8 cellular contexts compared by ENCODE assay signal in genomic region chr1:175757381-175758015, GRCh38. TPM values are rescaled to one million over a fixed set of nuclear protein-coding genes. Genes with fewer than 3 reads are reported as not detected.
A peak's percentile ranks its signal among the peaks of the same experiment; 100 is the strongest.
DNase-seq lines count a peak whose midpoint lies in the region; ATAC-seq and TF ChIP-seq lines count a peak whose summit lies in the region.

No MANE protein-coding gene starts in this region.

- H3K27me3 ChIP-seq in brain microvascular endothelial cell (replicated peaks) = no peaks in the 10 kb centered on the region
- no peaks in the 10 kb centered on the region for H3K27me3 ChIP-seq in lung (ENCODE audit: control insufficient read depth, insufficient read depth)

- peak; percentile 95 for ATAC-seq in HG02870 (IDR thresholded peaks at IDR 0.05; ENCODE audit: unreplicated experiment)
- ATAC-seq in lung (ENCODE audit: insufficient read depth, low FRiP score) = no peak

- WGBS in lung, 2 donors = 44 to 48% methylated on average over 15 of the region's 15 CpGs

- H3K4me3 ChIP-seq in brain microvascular endothelial cell (ENCODE audit: low read depth, low read length) (no peak overlapping the region), lung (no peak overlapping the region)

- in situ Hi-C loops in GM13976 (cut with MboI; ENCODE audit: low sequenced_read_pairs, unreplicated experiment) = no loop called here
- in situ Hi-C loops in brain microvascular endothelial cell (cut with HindIII; ENCODE audit: low pct_ligation_motif_present, low sequenced_read_pairs) = no loop called here

- peaks cover 0 to 3% of the 10 kb centered on the region in 2 donors for H3K4me1 ChIP-seq in lung (ENCODE audit: control insufficient read depth in 2 of 2, insufficient read depth in 2 of 2, low read length in 2 of 2)

- H3K27ac ChIP-seq in brain microvascular endothelial cell (no peak overlapping the region), lung (ENCODE audit: low read depth in 1 of 2, low read length in 1 of 2) (no peak overlapping the region)

- peak; percentile 19 for DNase-seq in 8988T
- peak; percentile 70 for DNase-seq in GM13976 (ENCODE audit: low spot score)
- peak; percentile 47 for DNase-seq in NCI-H82 treated with DMSO at 0.1 percent for 48 hours (lab: John Stamatoyannopoulos, UW; ENCODE audit: unreplicated experiment)
- peak; percentile 8 for DNase-seq in brain microvascular endothelial cell
- DNase-seq in lung (ENCODE audit: low spot score) = no peak
- DNase-seq in cortex of kidney (lab: John Stamatoyannopoulos, UW) = no peak
- no peak for DNase-seq in globus pallidus (ENCODE audit: low spot score)

- TF ChIP-seq CTCF in GM13976 (IDR thresholded peaks at IDR 0.05; ENCODE audit: borderline replicate concordance, control extremely low read depth, extremely low read depth, insufficient read depth, missing control alignments) (peak; percentile 82), brain microvascular endothelial cell (IDR thresholded peaks at IDR 0.05; ENCODE audit: low read depth, low read length, missing control alignments) (peak; percentile 37), lung (IDR thresholded peaks at IDR 0.05; ENCODE audit: control extremely low read depth, extremely low read depth) (peak; percentile 14)

- peaks cover 0 to 2% of the 10 kb centered on the region in 2 donors for H3K9me3 ChIP-seq in lung (ENCODE audit: control insufficient read depth in 2 of 2, insufficient read depth in 1 of 2, low read length in 1 of 2)

- H3K36me3 ChIP-seq in brain microvascular endothelial cell (replicated peaks) (no peaks in the 10 kb centered on the region), lung (ENCODE audit: control insufficient read depth in 2 of 2, insufficient read depth in 2 of 2, low read length in 2 of 2) (no peaks in the 10 kb centered on the region)

RNA-seq across cellular contexts. Expression of gene TNR, which starts 14.1 kb away (rescaled TPM):
- total RNA-seq in lung = 1 to 10 TPM in 1 of 2 donors, under 1 TPM in 1; 0.06 to 2.6 TPM
- under 1 TPM; 0.02 to 0.03 TPM for polyA plus RNA-seq in lung

Comparison
In these comparisons a context has a peak if more than half of its experiments do, and no peak if none do; other contexts are left out.
1. DNase-seq: peak in 8988T (single experiment), GM13976 (single experiment), NCI-H82 treated with DMSO at 0.1 percent for 48 hours (single experiment) and brain microvascular endothelial cell (single experiment); none in lung (single experiment), cortex of kidney (single experiment) and globus pallidus (single experiment).
2. CTCF ChIP-seq: peak in every context shown above with its lines; median percentile 82 in GM13976; 37 in brain microvascular endothelial cell; 14 in lung.